20 cellular contexts compared by ENCODE assay signal in genomic region chr10:126842356-126842755, GRCh38.
"Had no signal": no experiment of that assay in that cellular context is flagged by ENCODE, and none has a peak within 500 bp of the region (broad histone marks: within the 10 kb centered on the region; RNA-seq: fewer than 3 reads in every experiment).

No MANE protein-coding gene starts in this region.

- H3K4me3 ChIP-seq: heart left ventricle, mucosa of descending colon, psoas muscle, spleen, testis had no signal

- H3K36me3 ChIP-seq: heart left ventricle, spleen had no signal

- H3K36me3 Mint-ChIP-seq: natural killer cell; stimulated activated memory B cell treated with anti-CD40 and anti-IgM and Interleukin-4, amounts not matched to agents 10 μg/mL and 1 μg/mL and 100 μg/mL, for 72 hours; type B pancreatic cell had no signal

- H3K4me1 Mint-ChIP-seq: natural killer cell; stimulated activated memory B cell treated with anti-CD40 and anti-IgM and Interleukin-4, amounts not matched to agents 10 μg/mL and 1 μg/mL and 100 μg/mL, for 72 hours had no signal

- H3K27me3 Mint-ChIP-seq: dendritic cell treated with granulocyte-macrophage colony-stimulating factor and Interleukin-4, amounts not matched to agents 40 ng/mL and 50 ng/mL, for 4 days; stimulated activated memory B cell treated with anti-CD40 and anti-IgM and Interleukin-4, amounts not matched to agents 10 μg/mL and 1 μg/mL and 100 μg/mL, for 72 hours; stimulated activated naive CD8-positive, alpha-beta T cell treated with anti-CD3 and anti-CD28 coated beads, Interleukin-15, Interleukin-2, amounts not matched to agents 100 ng/mL and 50 ng/mL, for 24 hours; type B pancreatic cell had no signal

- ATAC-seq: foreskin keratinocyte; heart left ventricle; left colon; mucosa of descending colon; natural killer cell; psoas muscle; sciatic nerve; stimulated activated memory B cell treated with anti-CD40 and anti-IgM and Interleukin-4, amounts not matched to agents 10 μg/mL and 1 μg/mL and 100 μg/mL, for 72 hours had no signal

- DNase-seq: foreskin keratinocyte; heart left ventricle; hippocampal formation; left colon; mammary epithelial cell; natural killer cell; psoas muscle; retina; spleen; stimulated activated CD4-positive, alpha-beta T cell treated with anti-CD3 and anti-CD28 coated beads, Interleukin-15, amount 100 ng/mL, for 24 hours; stimulated activated CD4-positive, alpha-beta T cell treated with anti-CD3 and anti-CD28 coated beads, Interleukin-1b, Interleukin-23, amount 100 ng/mL, for 48 hours; stimulated activated CD4-positive, alpha-beta T cell treated with anti-CD3 and anti-CD28 coated beads, Interleukin-4, amount 100 ng/mL, for 24 hours; testis had no signal

- H3K9me3 Mint-ChIP-seq: dendritic cell treated with granulocyte-macrophage colony-stimulating factor and Interleukin-4, amounts not matched to agents 40 ng/mL and 50 ng/mL, for 4 days; natural killer cell; stimulated activated naive CD8-positive, alpha-beta T cell treated with anti-CD3 and anti-CD28 coated beads, Interleukin-15, Interleukin-2, amounts not matched to agents 100 ng/mL and 50 ng/mL, for 24 hours; type B pancreatic cell had no signal

- H3K27me3 ChIP-seq: spleen, testis had no signal

- H3K4me3 Mint-ChIP-seq: dendritic cell treated with granulocyte-macrophage colony-stimulating factor and Interleukin-4, amounts not matched to agents 40 ng/mL and 50 ng/mL, for 4 days; natural killer cell; stimulated activated memory B cell treated with anti-CD40 and anti-IgM and Interleukin-4, amounts not matched to agents 10 μg/mL and 1 μg/mL and 100 μg/mL, for 72 hours; stimulated activated naive CD8-positive, alpha-beta T cell treated with anti-CD3 and anti-CD28 coated beads, Interleukin-15, Interleukin-2, amounts not matched to agents 100 ng/mL and 50 ng/mL, for 24 hours; type B pancreatic cell had no signal

- H3K4me1 ChIP-seq: foreskin keratinocyte, heart left ventricle, psoas muscle, spleen, testis had no signal

- FAIRE-seq: urothelium cell line had no signal

- H3K27ac ChIP-seq: foreskin keratinocyte, heart left ventricle, psoas muscle, spleen, testis had no signal

- H3K27ac Mint-ChIP-seq: dendritic cell treated with granulocyte-macrophage colony-stimulating factor and Interleukin-4, amounts not matched to agents 40 ng/mL and 50 ng/mL, for 4 days; natural killer cell; stimulated activated memory B cell treated with anti-CD40 and anti-IgM and Interleukin-4, amounts not matched to agents 10 μg/mL and 1 μg/mL and 100 μg/mL, for 72 hours; stimulated activated naive CD8-positive, alpha-beta T cell treated with anti-CD3 and anti-CD28 coated beads, Interleukin-15, Interleukin-2, amounts not matched to agents 100 ng/mL and 50 ng/mL, for 24 hours; type B pancreatic cell had no signal

- H3K9me3 ChIP-seq: heart left ventricle, mucosa of descending colon, psoas muscle, spleen, testis had no signal
